22 cellular contexts compared by ENCODE assay signal in genomic region chr16:68389006-68389405, GRCh38. TPM values are rescaled to one million over a fixed set of nuclear protein-coding genes. Genes with fewer than 3 reads are reported as not detected.
A peak's percentile ranks its signal among the peaks of the same experiment; 100 is the strongest.
DNase-seq lines count a peak whose midpoint lies in the region; ATAC-seq, FAIRE-seq and TF ChIP-seq lines count a peak whose summit lies in the region.
"Had no signal": no experiment of that assay in that cellular context is flagged by ENCODE, and none has a peak within 500 bp of the region (broad histone marks: within the 10 kb centered on the region; RNA-seq: fewer than 3 reads in every experiment).

No MANE protein-coding gene starts in this region.

- no peak overlapping the region for H3K9ac ChIP-seq in H1 (replicated peaks in 1 of 4; ENCODE audit: extremely low read depth in 1 of 4, low read depth in 3 of 4, low read length in 3 of 4)
- H3K9ac ChIP-seq in neural progenitor cell: no peak overlapping the region

- H3K36me3 ChIP-seq in GM23338 (ENCODE audit: insufficient read depth): no peaks in the 10 kb centered on the region
- H3K36me3 ChIP-seq in H1 (ENCODE audit: control insufficient read depth in 2 of 4, insufficient read depth in 4 of 4, low read length in 3 of 4): no peaks in the 10 kb centered on the region
- H3K36me3 ChIP-seq in neural progenitor cell: no peaks in the 10 kb centered on the region
- H3K36me3 ChIP-seq: BE2C, HAP-1 had no signal

- peaks cover 51% of the 10 kb centered on the region for H3K4me1 Mint-ChIP-seq in GM23338
- H3K4me1 Mint-ChIP-seq in neural progenitor cell: peaks cover 21% of the 10 kb centered on the region
- no peaks in the 10 kb centered on the region for H3K4me1 Mint-ChIP-seq in activated T-cell treated with anti-CD3 and anti-CD28 coated beads, Interleukin-2, amount 50 U/mL, for 72 hours (ENCODE audit: low read depth)

- no peak overlapping the region for H4K8ac ChIP-seq in H1 (ENCODE audit: extremely low read depth, insufficient read depth, low read length)

- H3K27me3 ChIP-seq in GM23338 (ENCODE audit: insufficient read depth): no peaks in the 10 kb centered on the region
- H3K27me3 ChIP-seq in H1 (replicated peaks in 1 of 4; ENCODE audit: control insufficient read depth in 3 of 4, extremely low read depth in 1 of 4, insufficient read depth in 3 of 4, low read length in 3 of 4): no peaks in the 10 kb centered on the region; a peak in 1 of 7 replicates
- H3K27me3 ChIP-seq in neural progenitor cell: no peaks in the 10 kb centered on the region
- H3K27me3 ChIP-seq: BE2C had no signal

- WGBS in H1 (ENCODE audit: extremely low coverage in 1 of 2, insufficient coverage in 1 of 2, insufficient read length in 1 of 2, insufficient replicate concordance in 2 of 2, low coverage in 1 of 2, low lambda C conversion rate in 2 of 2, missing lambda C conversion rate in 1 of 2), 2 experiments: 85% methylated on average over 7 of the region's 8 CpGs; no CpG with 5 or more reads in 1 of the 2 experiments

- peak overlapping the region; percentile 26 for H4K91ac ChIP-seq in H1 (replicated peaks; ENCODE audit: insufficient read length, low read length)

- H3K18ac ChIP-seq in H1 (ENCODE audit: extremely low read depth, low read length): no peak overlapping the region

- POLR2A ChIA-PET in H1 (lab: Charles Lee; ENCODE audit: partially characterized antibody): interaction anchor here (1.4 kb wide), 1 partner anchor 17 kb away, joined by 3 read pairs; no protein-coding TSS in a partner anchor

- H3K36me3 Mint-ChIP-seq in GM23338 (ENCODE audit: low read depth) (no peaks in the 10 kb centered on the region), neural progenitor cell (no peaks in the 10 kb centered on the region)
- H3K36me3 Mint-ChIP-seq in activated T-cell treated with anti-CD3 and anti-CD28 coated beads, Interleukin-2, amount 50 U/mL, for 72 hours (ENCODE audit: insufficient read depth in 2 of 2): no peaks in the 10 kb centered on the region

- H3K27ac Mint-ChIP-seq in GM23338 (no peak overlapping the region), neural progenitor cell (no peak overlapping the region)
- H3K27ac Mint-ChIP-seq in activated T-cell treated with anti-CD3 and anti-CD28 coated beads, Interleukin-2, amount 50 U/mL, for 72 hours: no peak overlapping the region
- H3K27ac Mint-ChIP-seq: CD4-positive, alpha-beta T cell had no signal

- no peak overlapping the region for H2BK12ac ChIP-seq in H1 (ENCODE audit: low read depth, low read length)

- TF ChIP-seq RAD21 in H1 (IDR thresholded peaks at IDR 0.05 in 1 of 2, conservative IDR thresholded peaks at IDR 0.05 in 1 of 2; ENCODE audit: low read depth in 2 of 2, low read length in 2 of 2): no peak

- peaks cover 4% of the 10 kb centered on the region; the same call in 1 of the 2 replicates for H3K9me2 ChIP-seq in GM23338 (ENCODE audit: insufficient read depth)

- no peak for TF ChIP-seq POLR2A in H1 (IDR thresholded peaks at IDR 0.05; ENCODE audit: control extremely low read depth in 1 of 2, low read depth in 2 of 2, low read length in 2 of 2)

- no peak overlapping the region for H3K23ac ChIP-seq in H1 (ENCODE audit: insufficient read length)

- H3K4me2 ChIP-seq in GM23338 (no peak overlapping the region), H1 (ENCODE audit: insufficient read depth in 1 of 2, low read depth in 2 of 2, low read length in 2 of 2) (no peak overlapping the region), neural progenitor cell (no peak overlapping the region)

- H2AFZ ChIP-seq in GM23338 (no peak overlapping the region), H1 (ENCODE audit: low read length) (no peak overlapping the region), neural progenitor cell (replicated peaks) (peak overlapping the region; percentile 5)

- no peaks in the 10 kb centered on the region for H3K23me2 ChIP-seq in H1 (ENCODE audit: low read depth, low read length)

- intact Hi-C loops in left colon (cut with DNase I, micrococcal nuclease): no loop called here

- H4K5ac ChIP-seq in H1 (ENCODE audit: insufficient read length, low read depth, low read length): no peak overlapping the region

- H3K27me3 Mint-ChIP-seq in GM23338 (ENCODE audit: insufficient read depth, low read depth, poor library complexity) (peaks cover 8% of the 10 kb centered on the region), neural progenitor cell (ENCODE audit: insufficient read depth, low read depth) (peaks cover 5% of the 10 kb centered on the region)
- peaks cover 11% of the 10 kb centered on the region for H3K27me3 Mint-ChIP-seq in activated T-cell treated with anti-CD3 and anti-CD28 coated beads, Interleukin-2, amount 50 U/mL, for 72 hours (ENCODE audit: low read depth)
- H3K27me3 Mint-ChIP-seq: CD4-positive, alpha-beta T cell had no signal

- no peak overlapping the region for H3K4me3 ChIP-seq in GM23338
- no peak overlapping the region for H3K4me3 ChIP-seq in H1 (ENCODE audit: extremely low read depth in 1 of 4, insufficient read depth in 2 of 4, low read depth in 3 of 4, low read length in 4 of 4)
- no peak overlapping the region for H3K4me3 ChIP-seq in neural progenitor cell
- H3K4me3 ChIP-seq: GM12878, HAP-1, SK-N-MC had no signal

- no peak overlapping the region for H2BK5ac ChIP-seq in H1 (ENCODE audit: low read depth, low read length)

- H3K4me1 ChIP-seq in GM23338 (ENCODE audit: insufficient read depth) (peaks cover 43% of the 10 kb centered on the region), H1 (replicated peaks in 1 of 4; ENCODE audit: control insufficient read depth in 3 of 4, insufficient read depth in 4 of 4, low read length in 3 of 4) (peaks cover 3 to 23% (median 14%) of the 10 kb centered on the region in 4 experiments), neural progenitor cell (peaks cover 22% of the 10 kb centered on the region)
- H3K4me1 ChIP-seq: BE2C had no signal

- H3K56ac ChIP-seq in H1 (replicated peaks; ENCODE audit: insufficient read length, low read depth, low read length): no peak overlapping the region

- no peak overlapping the region for H2AK5ac ChIP-seq in H1 (ENCODE audit: low read depth, low read length)

- H2BK20ac ChIP-seq in H1 (ENCODE audit: low read length): 0 out of 2 replicates have a peak overlapping the region, but pooled peaks have one; percentile 61

- DNase-seq in GM23338 (ENCODE audit: low spot score): no peak
- DNase-seq in SK-N-DZ (ENCODE audit: low spot score): peak; percentile 50
- no peak for DNase-seq in H1 (ENCODE audit: low read depth in 1 of 2, low spot score in 2 of 2)
- DNase-seq in neural progenitor cell (ENCODE audit: low spot score): no peak
- DNase-seq in activated T-cell treated with anti-CD3 and anti-CD28 coated beads, Interleukin-2, amount 50 U/mL, for 72 hours: no peak
- no peak for DNase-seq in stimulated activated CD4-positive, alpha-beta T cell treated with anti-CD3 and anti-CD28 coated beads, Interleukin-2, amount 100 ng/mL, for 48 hours
- no peak for DNase-seq in left colon
- DNase-seq: BE2C; CD4-positive, alpha-beta T cell; KG1; NCI-H187; NCI-H2227 treated with DMSO at 0.1 percent for 48 hours; NCI-H510A treated with DMSO at 0.1 percent for 48 hours; NCI-H774; Right ventricle myocardium superior had no signal

- no peak for FAIRE-seq in H1 (lab: Jason Lieb, UNC)
- FAIRE-seq: A204.1, GM12878, GM18507, RCC 7860 had no signal

- CTCF ChIA-PET in H1 (lab: Charles Lee; ENCODE audit: partially characterized antibody): interaction anchor here (0.8 to 10.6 kb wide), 4 partner anchors 9 to 127 kb away, joined by 3 to 221 read pairs (median 3); no protein-coding TSS in a partner anchor

- TF ChIP-seq CTCF in GM23338 (conservative IDR thresholded peaks at IDR 0.05; ENCODE audit: low read depth in 2 of 2) (peak in 1 of 2 experiments; percentile 21; a peak in 1 of 4 replicates), H1 (IDR thresholded peaks at IDR 0.05; ENCODE audit: control extremely low read depth in 1 of 3, insufficient read depth in 1 of 3, low read depth in 1 of 3, low read length in 3 of 3) (peak in 2 of 3 experiments; percentile 13 to 20; a peak in 3 of 4 replicates), neural progenitor cell (IDR thresholded peaks at IDR 0.05) (no peak)

- H3K4ac ChIP-seq in H1 (replicated peaks; ENCODE audit: insufficient read length, low read depth, low read length): no peak overlapping the region

- H3K9me3 ChIP-seq in H1 (ENCODE audit: insufficient read depth in 2 of 2, low read depth in 1 of 2, low read length in 1 of 2) (no peaks in the 10 kb centered on the region), neural progenitor cell (ENCODE audit: low read depth) (no peaks in the 10 kb centered on the region)
- H3K9me3 ChIP-seq: BE2C, HAP-1 had no signal

- no peaks in the 10 kb centered on the region for H3F3A ChIP-seq in GM23338 (replicated peaks; ENCODE audit: low read depth)
- peaks cover 13% of the 10 kb centered on the region for H3F3A ChIP-seq in neural progenitor cell (ENCODE audit: low read depth)

- H4K20me1 ChIP-seq in GM23338 (replicated peaks; ENCODE audit: insufficient read depth) (no peaks in the 10 kb centered on the region), H1 (replicated peaks in 1 of 2; ENCODE audit: control insufficient read depth in 1 of 2, insufficient read depth in 2 of 2, low read length in 2 of 2) (no peaks in the 10 kb centered on the region), neural progenitor cell (ENCODE audit: low read depth) (no peaks in the 10 kb centered on the region)

- H3K4me3 Mint-ChIP-seq in GM23338: no peak overlapping the region
- H3K4me3 Mint-ChIP-seq in neural progenitor cell: no peak overlapping the region
- H3K4me3 Mint-ChIP-seq in activated T-cell treated with anti-CD3 and anti-CD28 coated beads, Interleukin-2, amount 50 U/mL, for 72 hours: no peak overlapping the region
- H3K4me3 Mint-ChIP-seq: CD4-positive, alpha-beta T cell had no signal

- H3K79me2 ChIP-seq in GM23338 (replicated peaks; ENCODE audit: insufficient read depth) (no peaks in the 10 kb centered on the region), H1 (ENCODE audit: control insufficient read depth in 1 of 2, insufficient read depth in 2 of 2, low read length in 2 of 2) (no peaks in the 10 kb centered on the region), neural progenitor cell (ENCODE audit: low read depth) (no peaks in the 10 kb centered on the region)

- no peak for TF ChIP-seq EP300 in H1 (IDR thresholded peaks at IDR 0.05; ENCODE audit: borderline replicate concordance in 1 of 2, low read depth in 2 of 2, low read length in 2 of 2)

- no peak overlapping the region for H2BK15ac ChIP-seq in H1 (ENCODE audit: low read length)

- no peak overlapping the region for H2BK120ac ChIP-seq in H1 (replicated peaks; ENCODE audit: low read depth, low read length)

- no peaks in the 10 kb centered on the region for H3K9me3 Mint-ChIP-seq in GM23338
- H3K9me3 Mint-ChIP-seq in neural progenitor cell: no peaks in the 10 kb centered on the region
- no peaks in the 10 kb centered on the region for H3K9me3 Mint-ChIP-seq in activated T-cell treated with anti-CD3 and anti-CD28 coated beads, Interleukin-2, amount 50 U/mL, for 72 hours
- H3K9me3 Mint-ChIP-seq: CD4-positive, alpha-beta T cell had no signal

- no peak overlapping the region for H3K14ac ChIP-seq in H1 (ENCODE audit: insufficient read length)

- ATAC-seq in GM23338 (peak; percentile 8; the same call in 1 of the 3 replicates), HG02759 (IDR thresholded peaks at IDR 0.05; ENCODE audit: unreplicated experiment) (no peak), left colon (no peak)
- no peak for ATAC-seq in activated T-cell treated with anti-CD3 and anti-CD28 coated beads, Interleukin-2, amount 50 U/mL, for 72 hours (replicated peaks in 1 of 2)
- ATAC-seq: GM12878 had no signal

- H3K27ac ChIP-seq in GM23338 (ENCODE audit: low read depth): no peak overlapping the region
- H3K27ac ChIP-seq in H1 (ENCODE audit: low read depth, low read length): no peak overlapping the region
- no peak overlapping the region for H3K27ac ChIP-seq in neural progenitor cell
- H3K27ac ChIP-seq: SK-N-MC had no signal

- H3K79me1 ChIP-seq in H1 (ENCODE audit: low read depth, low read length): no peaks in the 10 kb centered on the region

RNA-seq across cellular contexts. Expression of gene SMPD3, which starts 59.3 kb away (rescaled TPM):
- 0.31 and 0.83 TPM in 2 replicates for total RNA-seq in GM23338 (2014; rRNA removed; shearing (Covaris generic))
- polyA plus RNA-seq in GM23338 (2016; fragmentation: Nextera tagmentation; extraction: Ambion mirVana): 0.57 and 0.68 TPM in 2 replicates
- 10.4 and 13.0 TPM in 2 replicates for polyA plus RNA-seq in SK-N-DZ (2014; cell fraction: cytosol; rRNA removed)
- 16.0 and 20.8 TPM in 2 replicates for polyA plus RNA-seq in SK-N-DZ (2014; cell fraction: nucleus; rRNA removed)
- total RNA-seq in H1 (2021; fragmentation: NEBNext Ultra II Directional; extraction: Animal tissue kit (Norgen Biotek cat#: 25700)): 1.1 and 1.3 TPM in 2 replicates
- polyA plus RNA-seq in H1 (2011; rRNA removed): 0.39 and 0.55 TPM in 2 replicates
- 0.39 TPM for polyA plus RNA-seq in H1 (2011; cell fraction: cytosol; rRNA removed)
- polyA plus RNA-seq in H1 (2011; cell fraction: nucleus; rRNA removed): 1.3 TPM
- polyA plus RNA-seq in H1 (2012, experiment 1 of 2): 1.2 to 1.8 TPM (median 1.7 TPM) in 4 replicates
- polyA plus RNA-seq in H1 (2012, experiment 2 of 2): 0.35 TPM
- polyA plus RNA-seq in H1 (2013, experiment 1 of 2): 0.39 TPM
- polyA plus RNA-seq in H1 (2013, experiment 2 of 2): 0.46 TPM
- 0.12 and 0.66 TPM in 2 replicates for polyA minus RNA-seq in H1 (2011; rRNA and poly(A)+ RNA removed)
- 1.6 TPM for polyA minus RNA-seq in H1 (2011; cell fraction: cytosol; rRNA and poly(A)+ RNA removed)
- polyA minus RNA-seq in H1 (2011; cell fraction: nucleus; rRNA and poly(A)+ RNA removed): 1.1 TPM
- total RNA-seq in neural progenitor cell (ENCODE audit: low replicate concordance): 1.4 TPM in 1 of 2 replicates, not detected in the other
- total RNA-seq in activated T-cell treated with anti-CD3 and anti-CD28 coated beads, Interleukin-2, amount 50 U/mL, for 72 hours: under 1 TPM in 1 of 2 donors, not detected in 1; 0.19 TPM
- 10 to 100 TPM; 71.5 to 90.3 TPM for total RNA-seq in left colon

Comparison
In these comparisons a context has a peak if more than half of its experiments do, and no peak if none do; other contexts are left out.
1. RNA of gene SMPD3, which starts 59.3 kb away (total RNA-seq): 71.5 to 90.3 TPM in left colon; 1.1 to 1.3 TPM in H1, 0.31 to 0.83 TPM in GM23338, 0.19 TPM in activated T-cell treated with anti-CD3 and anti-CD28 coated beads, Interleukin-2, amount 50 U/mL, for 72 hours and 1.4 TPM in neural progenitor cell; every median in the first group is over 10 times any median in the second.